Comparison of ENCODE assay signal across 17 cellular contexts in the genomic region with DNA sequence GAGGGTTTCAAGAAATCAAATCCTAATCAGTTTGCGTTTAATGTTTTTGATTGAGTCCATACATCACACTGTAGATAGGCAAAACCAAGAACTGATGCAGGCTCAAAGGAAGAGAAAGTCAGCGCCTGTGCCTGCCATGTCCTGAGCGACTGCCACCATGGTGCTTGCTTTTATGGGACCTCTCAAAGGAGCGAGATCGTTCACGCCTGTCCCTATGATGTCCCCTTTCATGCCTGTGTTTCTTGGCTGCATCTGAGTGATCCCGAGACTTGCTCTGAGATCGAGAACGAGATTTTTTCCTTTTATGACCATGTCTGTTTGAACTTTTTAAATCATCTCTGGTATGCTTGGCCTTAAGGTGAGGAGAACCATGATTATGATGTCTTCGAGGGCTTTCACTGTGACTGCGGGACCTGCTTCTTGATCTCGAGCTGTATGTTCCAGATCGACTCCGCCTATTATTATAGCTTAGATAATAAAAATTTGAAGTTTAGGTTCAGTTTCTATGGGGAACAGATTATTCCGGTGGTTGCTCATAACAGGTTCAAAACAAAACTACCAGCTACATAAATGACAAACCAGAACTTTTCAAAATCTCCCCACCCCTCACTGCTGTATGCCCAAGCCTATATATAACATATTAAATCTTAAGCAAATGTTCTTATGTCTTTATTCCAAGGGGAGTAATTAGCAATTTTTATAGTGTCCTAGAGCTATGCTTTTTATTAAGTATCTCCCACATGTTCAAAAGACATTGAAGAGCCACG. TPM values are rescaled to one million over a fixed set of nuclear protein-coding genes. Genes with fewer than 3 reads are reported as not detected.
DNase-seq lines count a peak whose midpoint lies in the region; ATAC-seq and TF ChIP-seq lines count a peak whose summit lies in the region.
"Had no signal": no experiment of that assay in that cellular context is flagged by ENCODE, and none has a peak within 500 bp of the region (broad histone marks: within the 10 kb centered on the region; RNA-seq: fewer than 3 reads in every experiment).

No MANE protein-coding gene starts in this region.

- H3K36me3 Mint-ChIP-seq in CD4-positive, alpha-beta T cell (ENCODE audit: low read depth) = peaks cover 100% of the 10 kb centered on the region
- peaks cover 92% of the 10 kb centered on the region for H3K36me3 Mint-ChIP-seq in central memory CD8-positive, alpha-beta T cell (ENCODE audit: insufficient read depth)
- peaks cover 46% of the 10 kb centered on the region for H3K36me3 Mint-ChIP-seq in neural progenitor cell

- peaks cover 68% of the 10 kb centered on the region for H3K36me3 ChIP-seq in neural progenitor cell

- no peak overlapping the region for H3K4me3 Mint-ChIP-seq in CD4-positive, alpha-beta T cell
- no peak overlapping the region for H3K4me3 Mint-ChIP-seq in central memory CD8-positive, alpha-beta T cell
- no peak overlapping the region for H3K4me3 Mint-ChIP-seq in neural progenitor cell

- peak overlapping the region; percentile 81 for H3K27ac Mint-ChIP-seq in CD4-positive, alpha-beta T cell
- peak overlapping the region; percentile 19 for H3K27ac Mint-ChIP-seq in central memory CD8-positive, alpha-beta T cell (ENCODE audit: low read depth)
- H3K27ac Mint-ChIP-seq in neural progenitor cell = no peak overlapping the region

- CTCF ChIA-PET in CD4-positive, alpha-beta T cell (lab: Charles Lee) = interaction anchor here (3.5 kb wide), 1 partner anchor 11 kb away, joined by 16 read pairs; no protein-coding TSS in a partner anchor

- H3K4me1 Mint-ChIP-seq in CD4-positive, alpha-beta T cell (ENCODE audit: low read depth) = peaks cover 57% of the 10 kb centered on the region
- peaks cover 15% of the 10 kb centered on the region for H3K4me1 Mint-ChIP-seq in central memory CD8-positive, alpha-beta T cell
- no peaks in the 10 kb centered on the region for H3K4me1 Mint-ChIP-seq in neural progenitor cell

- no peak overlapping the region for H3K4me2 ChIP-seq in neural progenitor cell

- H3K9me3 ChIP-seq in CD4-positive, alpha-beta T cell (ENCODE audit: control insufficient read depth, low read length) = no peaks in the 10 kb centered on the region
- H3K9me3 ChIP-seq in neural progenitor cell (ENCODE audit: low read depth) = no peaks in the 10 kb centered on the region
- H3K9me3 ChIP-seq: MG63, upper lobe of right lung had no signal

- peaks cover 41% of the 10 kb centered on the region for H3K79me2 ChIP-seq in neural progenitor cell (ENCODE audit: low read depth)

- H3K4me1 ChIP-seq in neural progenitor cell = no peaks in the 10 kb centered on the region

- no peak overlapping the region for H3K4me3 ChIP-seq in neural progenitor cell
- H3K4me3 ChIP-seq: MG63, upper lobe of right lung had no signal

- H4K20me1 ChIP-seq in neural progenitor cell (ENCODE audit: low read depth) = peaks cover 48% of the 10 kb centered on the region

- peak; percentile 32 for ATAC-seq in CD4-positive, alpha-beta T cell (ENCODE audit: poor library complexity)
- peak; percentile 53 for ATAC-seq in GM18520 (IDR thresholded peaks at IDR 0.05; ENCODE audit: unreplicated experiment)
- ATAC-seq in HG03442 (IDR thresholded peaks at IDR 0.05; ENCODE audit: unreplicated experiment) = peak; percentile 64
- no peak for ATAC-seq in central memory CD8-positive, alpha-beta T cell (replicated peaks; ENCODE audit: extremely low read depth, poor library complexity, severe bottlenecking)
- no peak for ATAC-seq in GM19328 (IDR thresholded peaks at IDR 0.05; ENCODE audit: unreplicated experiment)
- no peak for ATAC-seq in HG02981 (IDR thresholded peaks at IDR 0.05; ENCODE audit: unreplicated experiment)
- ATAC-seq: upper lobe of right lung had no signal

- H2AFZ ChIP-seq in neural progenitor cell (replicated peaks) = no peak overlapping the region

- H3K27ac ChIP-seq in CD4-positive, alpha-beta T cell (ENCODE audit: low read depth, low read length) = no peak overlapping the region
- no peak overlapping the region for H3K27ac ChIP-seq in neural progenitor cell
- H3K27ac ChIP-seq: upper lobe of right lung had no signal

- H3K27me3 ChIP-seq in CD4-positive, alpha-beta T cell (ENCODE audit: control insufficient read depth, insufficient read depth, low read length) = no peaks in the 10 kb centered on the region
- H3K27me3 ChIP-seq in neural progenitor cell = no peaks in the 10 kb centered on the region
- H3K27me3 ChIP-seq: MG63, upper lobe of right lung had no signal

- H3K9ac ChIP-seq in neural progenitor cell = no peak overlapping the region

- peak in 1 of 10 experiments; percentile 22 for DNase-seq in CD4-positive, alpha-beta T cell
- DNase-seq in central memory CD8-positive, alpha-beta T cell (ENCODE audit: low spot score in 2 of 2) = no peak
- DNase-seq in neural progenitor cell (ENCODE audit: low spot score) (no peak), OCI-M2 (lab: John Stamatoyannopoulos, UW; ENCODE audit: unreplicated experiment) (no peak)
- DNase-seq: AML-193, anterior cingulate cortex, DMS53, erythroblast, head of caudate nucleus, kidney glomerular epithelial cell, MG63, SHP77, upper lobe of right lung had no signal

- H3F3A ChIP-seq in neural progenitor cell (ENCODE audit: low read depth) = peaks cover 73% of the 10 kb centered on the region

- TF ChIP-seq CTCF in CD4-positive, alpha-beta T cell (IDR thresholded peaks at IDR 0.05) = no peak
- no peak for TF ChIP-seq CTCF in neural progenitor cell (IDR thresholded peaks at IDR 0.05)

- H3K27me3 Mint-ChIP-seq in CD4-positive, alpha-beta T cell = no peaks in the 10 kb centered on the region
- no peaks in the 10 kb centered on the region for H3K27me3 Mint-ChIP-seq in central memory CD8-positive, alpha-beta T cell
- no peaks in the 10 kb centered on the region for H3K27me3 Mint-ChIP-seq in neural progenitor cell (ENCODE audit: insufficient read depth, low read depth)

- no peaks in the 10 kb centered on the region for H3K9me3 Mint-ChIP-seq in CD4-positive, alpha-beta T cell
- no peaks in the 10 kb centered on the region for H3K9me3 Mint-ChIP-seq in central memory CD8-positive, alpha-beta T cell
- H3K9me3 Mint-ChIP-seq in neural progenitor cell = no peaks in the 10 kb centered on the region

- POLR2A ChIA-PET in CD4-positive, alpha-beta T cell (lab: Charles Lee) = interaction anchor here (0.9 to 4.1 kb wide), 4 partner anchors 10 to 26 kb away, joined by 3 to 44 read pairs (median 6); partner anchors contain the start of gene CCNL1

- intact Hi-C loops in CD4-positive, alpha-beta T cell (cut with DNase I, micrococcal nuclease) = no loop called here

RNA-seq across cellular contexts. Expression of gene CCNL1, which starts 11.6 kb away (rescaled TPM):
- 1,000 to 10,000 TPM; 1,350 to 1,388 TPM for total RNA-seq in CD4-positive, alpha-beta T cell
- 154 and 214 TPM in 2 replicates for total RNA-seq in neural progenitor cell (ENCODE audit: low replicate concordance)

Comparison
In these comparisons a context has a peak if more than half of its experiments do, and no peak if none do; other contexts are left out.
1. ATAC-seq: peak in CD4-positive, alpha-beta T cell (single experiment), GM18520 (single experiment) and HG03442 (single experiment); none in central memory CD8-positive, alpha-beta T cell (single experiment), GM19328 (single experiment) and HG02981 (single experiment).